Comparison of ENCODE assay signal across 9 cellular contexts in genomic region chr12:106118-106561, GRCh38. TPM values are rescaled to one million over a fixed set of nuclear protein-coding genes. Genes with fewer than 3 reads are reported as not detected.
A peak's percentile ranks its signal among the peaks of the same experiment; 100 is the strongest.
DNase-seq lines count a peak whose midpoint lies in the region; ATAC-seq and TF ChIP-seq lines count a peak whose summit lies in the region.
"Had no signal": no experiment of that assay in that cellular context is flagged by ENCODE, and none has a peak within 500 bp of the region (broad histone marks: within the 10 kb centered on the region; RNA-seq: fewer than 3 reads in every experiment).

No MANE protein-coding gene starts in this region.

- no peak overlapping the region for H3K4me3 Mint-ChIP-seq in naive B cell

- no peaks in the 10 kb centered on the region for H3K9me3 ChIP-seq in esophagus squamous epithelium
- H3K9me3 ChIP-seq in thyroid gland: no peaks in the 10 kb centered on the region

- TF ChIP-seq CTCF in esophagus squamous epithelium (IDR thresholded peaks at IDR 0.05): no peak
- TF ChIP-seq CTCF in thyroid gland (IDR thresholded peaks at IDR 0.05): no peak

- DNase-seq in NCI-H2081 (lab: John Stamatoyannopoulos, UW) (peak; percentile 52 to 66), NCI-H2081 treated with DMSO at 0.1 percent for 48 hours (lab: John Stamatoyannopoulos, UW) (no peak), NCI-H510A (lab: John Stamatoyannopoulos, UW) (peak; percentile 93), naive B cell (peak; percentile 23), esophagus squamous epithelium (lab: John Stamatoyannopoulos, UW) (no peak), thyroid gland (no peak)

- intact Hi-C loops in esophagus squamous epithelium (cut with DNase I): no loop called here
- intact Hi-C loops in thyroid gland (cut with DNase I): no loop called here

- H3K4me3 ChIP-seq in esophagus squamous epithelium (no peak overlapping the region), thyroid gland (replicated peaks in 1 of 3) (no peak overlapping the region)

- H3K27ac Mint-ChIP-seq in naive B cell: peak overlapping the region in 2 of 6 donors; percentile 30 to 66

- no peak for TF ChIP-seq POLR2A in esophagus squamous epithelium (IDR thresholded peaks at IDR 0.05)
- TF ChIP-seq POLR2A in thyroid gland (IDR thresholded peaks at IDR 0.05): no peak

- H3K4me1 Mint-ChIP-seq in naive B cell: peaks cover 19 to 20% (median 20%) of the 10 kb centered on the region in 3 donors

- peaks cover 9 to 25% (median 15%) of the 10 kb centered on the region in 3 donors for H3K27me3 Mint-ChIP-seq in naive B cell

- H3K27me3 ChIP-seq in esophagus squamous epithelium (peaks cover 0 to 51% (median 0%) of the 10 kb centered on the region in 4 donors), thyroid gland (no peaks in the 10 kb centered on the region)

- H3K27ac ChIP-seq in esophagus squamous epithelium (no peak overlapping the region), thyroid gland (no peak overlapping the region)

- H3K9me3 Mint-ChIP-seq in naive B cell: peaks cover 0 to 3% (median 0%) of the 10 kb centered on the region in 7 donors

- H3K36me3 Mint-ChIP-seq in naive B cell: no peaks in the 10 kb centered on the region

- 64 to 69% methylated on average over 5 of the region's 5 CpGs for WGBS in esophagus squamous epithelium, 2 donors
- WGBS in thyroid gland, 2 donors: 71 to 77% methylated on average over 5 of the region's 5 CpGs

- H3K36me3 ChIP-seq in esophagus squamous epithelium: no peaks in the 10 kb centered on the region
- H3K36me3 ChIP-seq in thyroid gland: no peaks in the 10 kb centered on the region

- H3K4me1 ChIP-seq in esophagus squamous epithelium (peaks cover 0 to 16% (median 0%) of the 10 kb centered on the region in 3 donors), thyroid gland (no peaks in the 10 kb centered on the region)

- ATAC-seq in HG02852 (IDR thresholded peaks at IDR 0.05; ENCODE audit: unreplicated experiment) (peak; percentile 82), naive B cell (ENCODE audit: low read depth in 2 of 2) (peak; percentile 74 to 75), HG02970 (IDR thresholded peaks at IDR 0.05; ENCODE audit: low FRiP score, unreplicated experiment) (no peak)

RNA-seq across cellular contexts. Expression of gene IQSEC3, which starts 39.6 kb away (rescaled TPM):
- polyA plus RNA-seq in naive B cell (ENCODE audit: low read depth in 6 of 6): not detected
- total RNA-seq in esophagus squamous epithelium: under 1 TPM in 3 of 4 donors, not detected in 1; 0.04 to 0.95 (median 0.08) TPM
- total RNA-seq in thyroid gland: 1 to 10 TPM in 2 of 4 donors, under 1 TPM in 2; 0.27 to 1.3 (median 1.0) TPM
- polyA plus RNA-seq: BJ had no signal

Comparison
In these comparisons a context has a peak if more than half of its experiments do, and no peak if none do; other contexts are left out.
1. DNase-seq: peak in NCI-H2081 (2 of 2), NCI-H510A (single experiment) and naive B cell (single experiment); none in NCI-H2081 treated with DMSO at 0.1 percent for 48 hours (single experiment), esophagus squamous epithelium (single experiment) and thyroid gland (0 of 2).